Comparison of ENCODE assay signal across 10 cellular contexts in the genomic region with DNA sequence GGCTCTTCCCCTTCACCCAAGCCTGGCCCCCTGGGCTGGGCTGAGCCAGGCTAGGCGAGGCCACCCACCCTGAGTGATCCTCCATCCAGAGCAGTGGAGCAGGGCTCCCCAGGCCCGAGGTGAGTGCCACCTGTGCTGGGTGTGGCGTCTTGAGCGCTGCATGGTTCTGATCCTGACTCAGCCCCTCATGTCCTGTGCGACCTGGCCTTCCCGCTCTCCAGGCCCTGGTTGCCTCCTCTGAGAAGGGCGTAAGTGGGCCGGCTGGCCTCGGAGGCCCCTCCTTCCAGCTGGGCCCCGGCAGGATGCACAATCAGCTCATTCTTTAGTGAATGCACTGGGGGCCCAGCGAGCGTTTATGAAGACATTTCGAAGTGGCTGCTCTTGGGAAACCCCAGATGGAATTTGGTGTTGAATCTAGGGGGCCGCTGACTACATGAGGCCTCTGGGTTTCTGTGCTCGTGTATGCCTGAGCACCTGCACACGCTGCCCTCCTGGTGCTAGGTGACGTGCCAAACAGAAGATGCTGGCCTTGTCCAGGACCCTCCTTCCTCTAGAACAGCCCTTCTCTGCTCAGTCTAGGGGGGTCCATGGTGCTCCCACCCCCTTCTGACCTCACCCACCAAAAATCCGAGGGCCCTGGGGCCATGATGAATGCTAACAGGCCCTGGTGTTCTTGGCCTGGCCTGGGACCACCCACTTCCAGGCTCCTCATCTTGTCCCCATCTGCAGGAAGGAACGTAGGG. TPM values are rescaled to one million over a fixed set of nuclear protein-coding genes. Genes with fewer than 3 reads are reported as not detected.
A peak's percentile ranks its signal among the peaks of the same experiment; 100 is the strongest.
DNase-seq lines count a peak whose midpoint lies in the region; ATAC-seq and TF ChIP-seq lines count a peak whose summit lies in the region.
"Had no signal": no experiment of that assay in that cellular context is flagged by ENCODE, and none has a peak within 500 bp of the region (broad histone marks: within the 10 kb centered on the region; RNA-seq: fewer than 3 reads in every experiment).

No MANE protein-coding gene starts in this region.

- no peak overlapping the region for H3K4me2 ChIP-seq in mammary epithelial cell (ENCODE audit: insufficient read depth, low read depth, low read length)

- H3K36me3 ChIP-seq in breast epithelium = no peaks in the 10 kb centered on the region
- no peaks in the 10 kb centered on the region for H3K36me3 ChIP-seq in mammary epithelial cell (ENCODE audit: insufficient read depth, low read length)

- H3K9ac ChIP-seq in mammary epithelial cell (ENCODE audit: insufficient read depth, low read length) = no peak overlapping the region

- peaks cover 7 to 10% of the 10 kb centered on the region in 2 donors for H3K4me1 Mint-ChIP-seq in effector memory CD8-positive, alpha-beta T cell (ENCODE audit: low read depth in 2 of 2)
- peaks cover 7% of the 10 kb centered on the region for H3K4me1 Mint-ChIP-seq in memory B cell

- H3K27ac ChIP-seq in breast epithelium = peak overlapping the region; percentile 57 to 87
- no peak overlapping the region for H3K27ac ChIP-seq in mammary epithelial cell (ENCODE audit: insufficient read depth, low read depth, low read length)

- H3K4me3 ChIP-seq in breast epithelium (no peak overlapping the region), mammary epithelial cell (replicated peaks in 1 of 3; ENCODE audit: insufficient read depth in 1 of 3, low read depth in 2 of 3, low read length in 3 of 3) (no peak overlapping the region)

- no peak overlapping the region for H2AFZ ChIP-seq in mammary epithelial cell (ENCODE audit: low read depth, low read length)

- H3K4me3 Mint-ChIP-seq in effector memory CD8-positive, alpha-beta T cell = no peak overlapping the region
- no peak overlapping the region for H3K4me3 Mint-ChIP-seq in memory B cell
- H3K4me3 Mint-ChIP-seq: immature natural killer cell had no signal

- H3K4me1 ChIP-seq in breast epithelium (peaks cover 9 to 17% of the 10 kb centered on the region in 2 donors), mammary epithelial cell (ENCODE audit: insufficient read depth, low read length) (peaks cover 24% of the 10 kb centered on the region)

- no peak overlapping the region for H3K27ac Mint-ChIP-seq in effector memory CD8-positive, alpha-beta T cell
- no peak overlapping the region for H3K27ac Mint-ChIP-seq in memory B cell
- H3K27ac Mint-ChIP-seq: immature natural killer cell had no signal

- TF ChIP-seq CTCF in breast epithelium (IDR thresholded peaks at IDR 0.05) = no peak
- TF ChIP-seq CTCF in mammary epithelial cell (conservative IDR thresholded peaks at IDR 0.05 in 1 of 2, IDR thresholded peaks at IDR 0.05 in 1 of 2; ENCODE audit: extremely low read depth in 1 of 2, insufficient read depth in 1 of 2, low read depth in 1 of 2, low read length in 2 of 2) = no peak

- no TSS peak for BruUV-seq in mammary epithelial cell (replicated peaks; lab: Mats Ljungman, UMichigan)

- no peak for TF ChIP-seq POLR2A in breast epithelium (IDR thresholded peaks at IDR 0.05)

- peak; percentile 7 for ATAC-seq in effector memory CD8-positive, alpha-beta T cell (replicated peaks)
- peak; percentile 10 for ATAC-seq in memory B cell (ENCODE audit: low read depth)
- ATAC-seq in HG02759 (IDR thresholded peaks at IDR 0.05; ENCODE audit: unreplicated experiment) = no peak
- no peak for ATAC-seq in GM21786 (IDR thresholded peaks at IDR 0.05; ENCODE audit: unreplicated experiment)

- H3K27me3 ChIP-seq in breast epithelium (no peaks in the 10 kb centered on the region), mammary epithelial cell (ENCODE audit: insufficient read depth, low read length) (no peaks in the 10 kb centered on the region)

- WGBS in mammary epithelial cell (ENCODE audit: low coverage, missing lambda C conversion rate) = 93% methylated on average over 14 of the region's 19 CpGs

- dilution Hi-C loops in mammary epithelial cell (cut with HindIII; ENCODE audit: low sequenced_read_pairs) = loop anchor here (5.0 kb wide), 1 partner anchor 47 kb away; no protein-coding TSS in a partner anchor

- H3K36me3 Mint-ChIP-seq in effector memory CD8-positive, alpha-beta T cell (ENCODE audit: insufficient read depth) = peaks cover 2% of the 10 kb centered on the region
- no peaks in the 10 kb centered on the region for H3K36me3 Mint-ChIP-seq in memory B cell
- H3K36me3 Mint-ChIP-seq: immature natural killer cell had no signal

- in situ Hi-C loops in mammary epithelial cell (cut with MboI; ENCODE audit: low sequenced_read_pairs in 2 of 2) = loop anchor here in 1 of 2 donors (5.0 kb wide), 1 partner anchor 63 kb away; no protein-coding TSS in a partner anchor

- H3K27me3 Mint-ChIP-seq in effector memory CD8-positive, alpha-beta T cell = peaks cover 26 to 36% of the 10 kb centered on the region in 2 donors
- H3K27me3 Mint-ChIP-seq in memory B cell = peaks cover 24% of the 10 kb centered on the region

- intact Hi-C loops in breast epithelium (cut with DNase I; ENCODE audit: low total_unique reads) (loop anchor here (2.0 kb wide), 1 partner anchor 68 kb away; no protein-coding TSS in a partner anchor), mammary epithelial cell (cut with micrococcal nuclease) (no loop called here)

- CTCF ChIA-PET in mammary epithelial cell (lab: Charles Lee; ENCODE audit: low non-redundant PET) = no interaction called here

- H3K79me2 ChIP-seq in mammary epithelial cell (ENCODE audit: insufficient read depth, low read length) = no peaks in the 10 kb centered on the region

- no peaks in the 10 kb centered on the region for H3K9me3 ChIP-seq in breast epithelium
- no peaks in the 10 kb centered on the region for H3K9me3 ChIP-seq in mammary epithelial cell (replicated peaks; ENCODE audit: insufficient read depth, low read length)

- DNase-seq in breast epithelium (ENCODE audit: low spot score in 2 of 2) (peak in 1 of 2 donors; percentile 50), mammary epithelial cell (no peak), memory B cell (ENCODE audit: low spot score in 2 of 2) (no peak), KG1 (lab: John Stamatoyannopoulos, UW) (no peak)
- DNase-seq in effector memory CD8-positive, alpha-beta T cell = no peak
- DNase-seq in stimulated activated naive CD4-positive, alpha-beta T cell treated with Interleukin-2 at 50 U/mL for 16 hours (lab: John Stamatoyannopoulos, UW) = no peak
- DNase-seq: NCI-H524 treated with DMSO at 0.1 percent for 48 hours had no signal

- no peaks in the 10 kb centered on the region for H3K9me3 Mint-ChIP-seq in effector memory CD8-positive, alpha-beta T cell
- no peaks in the 10 kb centered on the region for H3K9me3 Mint-ChIP-seq in memory B cell
- H3K9me3 Mint-ChIP-seq: immature natural killer cell had no signal

- H4K20me1 ChIP-seq in mammary epithelial cell (ENCODE audit: insufficient read depth, low read length) = no peaks in the 10 kb centered on the region

RNA-seq across cellular contexts. Expression of gene TMEM92, which starts 3.7 kb away (rescaled TPM):
- total RNA-seq in breast epithelium (under 1 TPM in 1 of 3 donors, not detected in 2; 0.33 TPM), mammary epithelial cell (under 1 TPM in 1 of 2 donors, not detected in 1; under 0.01 TPM)
- 1.3 TPM for polyA plus RNA-seq in mammary epithelial cell
- polyA minus RNA-seq in mammary epithelial cell = 3.0 TPM
- polyA plus RNA-seq: immature natural killer cell had no signal

Comparison
In these comparisons a context has a peak if more than half of its experiments do, and no peak if none do; other contexts are left out.
1. ATAC-seq: peak in effector memory CD8-positive, alpha-beta T cell (single experiment) and memory B cell (single experiment); none in HG02759 (single experiment) and GM21786 (single experiment).